Comparison of ENCODE assay signal across 8 cellular contexts in the genomic region with DNA sequence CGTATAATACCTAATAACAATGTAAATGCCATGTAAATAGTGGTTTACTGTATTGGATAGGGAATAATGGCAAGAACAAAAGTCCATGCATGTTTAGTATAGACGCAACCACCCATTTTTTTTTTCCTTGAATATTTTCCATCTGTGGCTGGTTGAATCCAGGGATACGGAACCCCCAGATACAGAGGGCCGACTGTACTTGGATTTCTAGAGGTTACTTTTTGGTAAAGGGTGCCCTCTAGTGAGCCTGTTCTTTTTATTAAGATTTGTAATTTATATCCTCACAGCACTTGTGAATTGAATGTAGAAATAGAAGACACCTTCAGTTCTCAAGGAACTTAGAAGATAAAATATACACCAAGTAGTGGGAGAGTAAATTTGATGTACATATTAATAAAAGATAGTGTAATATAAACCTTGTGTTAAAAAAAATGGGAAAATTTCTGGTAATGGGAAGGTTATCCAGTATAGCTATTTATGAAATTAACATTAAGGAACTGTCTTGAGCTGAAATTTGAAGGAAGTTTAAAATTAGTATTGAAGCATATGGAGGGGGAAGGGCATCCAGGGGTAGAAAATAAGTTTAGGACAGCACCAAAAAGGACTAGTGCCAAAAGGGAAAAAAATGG. TPM values are rescaled to one million over a fixed set of nuclear protein-coding genes. Genes with fewer than 3 reads are reported as not detected.
DNase-seq lines count a peak whose midpoint lies in the region; ATAC-seq and TF ChIP-seq lines count a peak whose summit lies in the region.

No MANE protein-coding gene starts in this region.

- TF ChIP-seq CTCF in BE2C (IDR thresholded peaks at IDR 0.05; ENCODE audit: low read depth, low read length) (peak; percentile 48), colonic mucosa (IDR thresholded peaks at IDR 0.05) (peak; percentile 21)

- intact Hi-C loops in colonic mucosa (cut with DNase I) = no loop called here

- H3K4me1 ChIP-seq in BE2C = no peaks in the 10 kb centered on the region
- H3K4me1 ChIP-seq in colonic mucosa = no peaks in the 10 kb centered on the region

- H3K4me3 ChIP-seq in BE2C (ENCODE audit: low read depth, low read length) = no peak overlapping the region
- no peak overlapping the region for H3K4me3 ChIP-seq in H7 (ENCODE audit: insufficient read depth, low read depth, low read length)
- no peak overlapping the region for H3K4me3 ChIP-seq in colonic mucosa

- H3K27ac ChIP-seq in colonic mucosa = no peak overlapping the region

- ATAC-seq in GM21447 (IDR thresholded peaks at IDR 0.05; ENCODE audit: unreplicated experiment) (no peak), GM18858 (IDR thresholded peaks at IDR 0.05; ENCODE audit: unreplicated experiment) (no peak)

- H3K9ac ChIP-seq in colonic mucosa (ENCODE audit: low read depth in 2 of 2, low read length in 2 of 2) = no peak overlapping the region

- DNase-seq in BE2C (peak; percentile 19), H7 (peak; percentile 13), NCI-H82 treated with DMSO at 0.1 percent for 48 hours (lab: John Stamatoyannopoulos, UW; ENCODE audit: unreplicated experiment) (peak; percentile 6), colonic mucosa (no peak), medulla oblongata (ENCODE audit: extremely low spot score) (peak; percentile 79), COLO829 (ENCODE audit: low spot score) (no peak)

- H3K27me3 ChIP-seq in BE2C = no peaks in the 10 kb centered on the region
- no peaks in the 10 kb centered on the region for H3K27me3 ChIP-seq in H7 (ENCODE audit: control insufficient read depth, insufficient read depth, low read length)
- H3K27me3 ChIP-seq in colonic mucosa = no peaks in the 10 kb centered on the region

- H3K36me3 ChIP-seq in BE2C = no peaks in the 10 kb centered on the region
- no peaks in the 10 kb centered on the region for H3K36me3 ChIP-seq in H7 (replicated peaks; ENCODE audit: control insufficient read depth, insufficient read depth, low read length)
- H3K36me3 ChIP-seq in colonic mucosa = no peaks in the 10 kb centered on the region

- no peaks in the 10 kb centered on the region for H3K9me3 ChIP-seq in BE2C
- no peaks in the 10 kb centered on the region for H3K9me3 ChIP-seq in colonic mucosa

RNA-seq across cellular contexts. Expression of a gene that starts 32.0 kb away (rescaled TPM):
- 6.7 TPM for polyA plus RNA-seq in BE2C (2012; ENCODE audit: insufficient read depth, insufficient read length, low read depth)
- total RNA-seq in H7 (2014; rRNA removed; shearing (Covaris generic)) = 6.2 and 13.6 TPM in 2 replicates
- 10 to 100 TPM; 12.6 to 15.2 TPM for total RNA-seq in colonic mucosa

Comparison
In these comparisons a context has a peak if more than half of its experiments do, and no peak if none do; other contexts are left out.
1. DNase-seq: peak in BE2C (single experiment), H7 (single experiment), NCI-H82 treated with DMSO at 0.1 percent for 48 hours (single experiment) and medulla oblongata (single experiment); none in colonic mucosa (single experiment) and COLO829 (single experiment).